Comparison of ENCODE assay signal across 26 cellular contexts in the genomic region with DNA sequence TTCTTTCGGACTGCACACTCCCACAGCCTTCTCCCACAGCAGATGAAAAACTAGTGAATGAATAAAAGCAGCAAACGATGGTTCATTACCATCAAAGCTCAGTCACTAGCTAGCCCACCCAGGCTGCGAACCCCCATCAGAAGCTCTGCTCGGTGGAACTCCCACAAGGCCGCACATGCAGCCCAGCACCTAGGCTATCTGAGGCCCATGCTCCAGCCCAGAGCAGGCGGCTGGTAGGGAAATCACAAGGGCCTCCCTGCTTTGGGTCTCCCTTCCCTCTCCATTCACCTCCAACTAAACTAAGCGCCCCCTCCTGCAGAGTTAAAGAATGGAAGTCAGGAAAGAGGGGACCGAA.
DNase-seq lines count a peak whose midpoint lies in the region; ATAC-seq, FAIRE-seq and TF ChIP-seq lines count a peak whose summit lies in the region.
"Had no signal": no experiment of that assay in that cellular context is flagged by ENCODE, and none has a peak within 500 bp of the region (broad histone marks: within the 10 kb centered on the region; RNA-seq: fewer than 3 reads in every experiment).

No MANE protein-coding gene starts in this region.

- H3K36me3 ChIP-seq in heart left ventricle = no peaks in the 10 kb centered on the region
- no peaks in the 10 kb centered on the region for H3K36me3 ChIP-seq in K562 (ENCODE audit: control insufficient read depth, insufficient read depth, low read length)
- no peaks in the 10 kb centered on the region for H3K36me3 ChIP-seq in mucosa of rectum (ENCODE audit: control insufficient read depth in 2 of 2, insufficient read depth in 2 of 2, low read length in 2 of 2)
- no peaks in the 10 kb centered on the region for H3K36me3 ChIP-seq in uterus
- no peaks in the 10 kb centered on the region for H3K36me3 ChIP-seq in suprapubic skin
- H3K36me3 ChIP-seq: ovary had no signal

- TF ChIP-seq EP300 in K562 (IDR thresholded peaks at IDR 0.05; ENCODE audit: low read length) (no peak), suprapubic skin (IDR thresholded peaks at IDR 0.05) (no peak)

- no peak for TF ChIP-seq RAD21 in K562 (CRISPR knock-in tag; conservative IDR thresholded peaks at IDR 0.05 in 1 of 2, IDR thresholded peaks at IDR 0.05 in 1 of 2)

- no peaks in the 10 kb centered on the region for H3K9me3 ChIP-seq in heart left ventricle
- H3K9me3 ChIP-seq in K562 (replicated peaks; ENCODE audit: control insufficient read depth, insufficient read depth, low read depth, low read length) = no peaks in the 10 kb centered on the region
- H3K9me3 ChIP-seq in mucosa of rectum (ENCODE audit: control insufficient read depth in 2 of 2, low read length in 2 of 2) = no peaks in the 10 kb centered on the region
- no peaks in the 10 kb centered on the region for H3K9me3 ChIP-seq in uterus
- H3K9me3 ChIP-seq in suprapubic skin = no peaks in the 10 kb centered on the region
- H3K9me3 ChIP-seq: A549, ovary had no signal

- intact Hi-C loops in heart left ventricle (cut with DNase I) = loop anchor here in 2 of 10 donors (5.0 to 10.0 kb wide), 2 partner anchors 48 to 66 kb away; no protein-coding TSS in a partner anchor
- intact Hi-C loops in left ventricle myocardium superior (cut with micrococcal nuclease) = no loop called here
- intact Hi-C loops in K562 (cut with micrococcal nuclease) = no loop called here
- intact Hi-C loops in uterus (cut with DNase I; ENCODE audit: low total_unique reads) = no loop called here

- BruUV-seq in K562 (replicated peaks; lab: Mats Ljungman, UMichigan) = no TSS peak

- H3K4me3 ChIP-seq in heart left ventricle (no peak overlapping the region), K562 (no peak overlapping the region), mucosa of rectum (ENCODE audit: low read length in 2 of 2) (no peak overlapping the region), uterus (no peak overlapping the region), suprapubic skin (no peak overlapping the region)
- H3K4me3 ChIP-seq: A549, ovary had no signal

- H3K9ac ChIP-seq in K562 (ENCODE audit: insufficient read depth in 1 of 2, low read depth in 2 of 2, low read length in 2 of 2) = peak overlapping the region in 1 of 2 experiments; percentile 72; a peak in 1 of 4 replicates
- H3K9ac ChIP-seq in mucosa of rectum (ENCODE audit: low read depth in 1 of 2, low read length in 2 of 2) = no peak overlapping the region

- no peak for FAIRE-seq in K562 (lab: Jason Lieb, UNC)
- FAIRE-seq in GM12892 (lab: Jason Lieb, UNC) = no peak
- FAIRE-seq: A549, GM18507 had no signal

- H3K27ac ChIP-seq in heart left ventricle (peak overlapping the region in 10 of 12 donors; percentile 39 to 94 (median 81)), K562 (ENCODE audit: extremely low read depth, low read depth, low read length) (peak overlapping the region; percentile 36; the same call in 2 of the 3 replicates), mucosa of rectum (ENCODE audit: low read depth in 2 of 2, low read length in 2 of 2) (peak overlapping the region; percentile 96 to 97), uterus (peak overlapping the region; percentile 22 to 74), suprapubic skin (no peak overlapping the region)
- H3K27ac ChIP-seq: ovary had no signal

- no peak for ATAC-seq in heart left ventricle
- ATAC-seq in left ventricle myocardium superior = no peak
- ATAC-seq in K562 = peak; percentile 37
- ATAC-seq: A549; natural killer cell treated with Interleukin-12 subunit alpha and Interleukin-12 subunit beta and Interleukin-15 and Interleukin-18, amount 100 ng/mL, for 72 hours; stimulated activated naive CD8-positive, alpha-beta T cell treated with anti-CD3 and anti-CD28 coated beads, Interleukin-15, Interleukin-2, amounts not matched to agents 100 U/mL and 50 U/mL, for 24 hours had no signal

- peak in 1 of 5 donors; percentile 8 for DNase-seq in heart left ventricle
- DNase-seq in left ventricle myocardium superior = no peak
- DNase-seq in K562 (ENCODE audit: extremely low read depth in 1 of 4, low spot score in 3 of 4) = peak in 2 of 4 experiments; percentile 12 to 18
- no peak for DNase-seq in uterus
- DNase-seq in GM12892 (ENCODE audit: insufficient read length) = no peak
- DNase-seq in suprapubic skin (ENCODE audit: low spot score in 2 of 2) = no peak
- DNase-seq in AG20443 (ENCODE audit: low spot score) = no peak
- DNase-seq: activated CD4-positive, alpha-beta T cell treated with anti-CD3 and anti-CD28 coated beads for 1 hour; anterior cingulate cortex; caudate nucleus; DMS79; GF-D8; left colon; NCI-H1436 treated with DMSO at 0.1 percent for 48 hours; NCI-H2107; NCI-H446 treated with DMSO at 0.1 percent for 48 hours; ovary; retina; SHP77 treated with DMSO at 0.1 percent for 48 hours; stimulated activated CD4-positive, alpha-beta T cell treated with anti-CD3 and anti-CD28 coated beads, Interleukin-12 subunit alpha, Interleukin-12 subunit beta, amount 100 ng/mL, for 4 hours; stimulated activated CD4-positive, alpha-beta T cell treated with anti-CD3 and anti-CD28 coated beads, Interleukin-4, amount 100 ng/mL, for 4 hours; stimulated activated naive CD8-positive, alpha-beta T cell treated with anti-CD3 and anti-CD28 coated beads, Interleukin-15, Interleukin-2, amounts not matched to agents 100 U/mL and 50 U/mL, for 24 hours had no signal

- 79 to 90% (median 82%) methylated on average over 7 to 8 of the region's 8 CpGs for WGBS in heart left ventricle, 4 donors
- WGBS in K562 (ENCODE audit: insufficient coverage, low coverage, missing lambda C conversion rate) = 26% methylated on average over 6 of the region's 8 CpGs
- WGBS in suprapubic skin = 85% methylated on average over 4 of the region's 8 CpGs

- H4K20me1 ChIP-seq in K562 (replicated peaks; ENCODE audit: control insufficient read depth, insufficient read depth, low read length) = 0 out of 2 replicates have a peak, but pooled peaks cover 4% of the 10 kb centered on the region

- peaks cover 6 to 92% (median 68%) of the 10 kb centered on the region in 12 donors for H3K4me1 ChIP-seq in heart left ventricle
- peaks cover 30 to 33% of the 10 kb centered on the region in 2 experiments for H3K4me1 ChIP-seq in K562 (replicated peaks in 1 of 2; ENCODE audit: control insufficient read depth in 2 of 2, insufficient read depth in 2 of 2, low read length in 2 of 2)
- H3K4me1 ChIP-seq in mucosa of rectum (ENCODE audit: control insufficient read depth in 2 of 2, insufficient read depth in 2 of 2, low read length in 2 of 2) = peaks cover 91 to 96% of the 10 kb centered on the region in 2 donors
- peaks cover 0 to 6% of the 10 kb centered on the region in 2 donors for H3K4me1 ChIP-seq in uterus
- H3K4me1 ChIP-seq in suprapubic skin = peaks cover 30% of the 10 kb centered on the region

- CTCF ChIA-PET in K562 (lab: Yijun Ruan, JAX; ENCODE audit: low intra/inter-chr PET ratio) = no interaction called here

- H2AFZ ChIP-seq in K562 (ENCODE audit: low read depth, low read length) = no peak overlapping the region

- no peaks in the 10 kb centered on the region; the same call in 2 of the 3 replicates for H3K79me2 ChIP-seq in K562 (ENCODE audit: control insufficient read depth, insufficient read depth, low read length)

- H3K27me3 ChIP-seq in heart left ventricle (no peaks in the 10 kb centered on the region), K562 (ENCODE audit: control insufficient read depth in 2 of 2, insufficient read depth in 2 of 2, low read length in 2 of 2) (no peaks in the 10 kb centered on the region), mucosa of rectum (ENCODE audit: control insufficient read depth in 2 of 2, insufficient read depth in 2 of 2, low read length in 2 of 2) (no peaks in the 10 kb centered on the region), uterus (no peaks in the 10 kb centered on the region), suprapubic skin (no peaks in the 10 kb centered on the region)
- H3K27me3 ChIP-seq: ovary had no signal

- H3K4me2 ChIP-seq in K562 (ENCODE audit: insufficient read depth, low read length) = peak overlapping the region; percentile 32; the same call in 1 of the 2 replicates
- H3K4me2 ChIP-seq: A549 had no signal

- TF ChIP-seq CTCF in heart left ventricle (IDR thresholded peaks at IDR 0.05) (no peak), K562 (IDR thresholded peaks at IDR 0.05 in 2 of 3, conservative IDR thresholded peaks at IDR 0.05 in 1 of 3; ENCODE audit: insufficient read depth in 2 of 3, low read depth in 1 of 3, low read length in 3 of 3) (no peak), uterus (IDR thresholded peaks at IDR 0.05) (no peak), suprapubic skin (IDR thresholded peaks at IDR 0.05) (no peak)

- no peaks in the 10 kb centered on the region for H3K9me1 ChIP-seq in K562 (ENCODE audit: control insufficient read depth, insufficient read depth, low read length)

- TF ChIP-seq POLR2A in heart left ventricle (IDR thresholded peaks at IDR 0.05) (no peak), K562 (conservative IDR thresholded peaks at IDR 0.05) (no peak), uterus (IDR thresholded peaks at IDR 0.05) (no peak), GM12892 (IDR thresholded peaks at IDR 0.05; ENCODE audit: low read depth, low read length) (no peak), suprapubic skin (IDR thresholded peaks at IDR 0.05) (no peak)

- in situ Hi-C loops in K562 (cut with MboI) = no loop called here

- POLR2A ChIA-PET in K562 (lab: Yijun Ruan, JAX) = no interaction called here

TF ChIP-seq in K562, 482 proteins besides CTCF, POLR2A, EP300 and RAD21:
- TF ChIP-seq, protein P1, sequence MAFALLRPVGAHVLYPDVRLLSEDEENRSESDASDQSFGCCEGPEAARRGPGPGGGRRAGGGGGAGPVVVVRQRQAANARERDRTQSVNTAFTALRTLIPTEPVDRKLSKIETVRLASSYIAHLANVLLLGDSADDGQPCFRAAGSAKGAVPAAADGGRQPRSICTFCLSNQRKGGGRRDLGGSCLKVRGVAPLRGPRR (CRISPR knock-in tag; IDR thresholded peaks at IDR 0.05) = no peak
- no peak for TF ChIP-seq ZBTB1 (CRISPR knock-in tag; IDR thresholded peaks at IDR 0.05; ENCODE audit: borderline replicate concordance, low read depth)
- TF ChIP-seq, protein P2, sequence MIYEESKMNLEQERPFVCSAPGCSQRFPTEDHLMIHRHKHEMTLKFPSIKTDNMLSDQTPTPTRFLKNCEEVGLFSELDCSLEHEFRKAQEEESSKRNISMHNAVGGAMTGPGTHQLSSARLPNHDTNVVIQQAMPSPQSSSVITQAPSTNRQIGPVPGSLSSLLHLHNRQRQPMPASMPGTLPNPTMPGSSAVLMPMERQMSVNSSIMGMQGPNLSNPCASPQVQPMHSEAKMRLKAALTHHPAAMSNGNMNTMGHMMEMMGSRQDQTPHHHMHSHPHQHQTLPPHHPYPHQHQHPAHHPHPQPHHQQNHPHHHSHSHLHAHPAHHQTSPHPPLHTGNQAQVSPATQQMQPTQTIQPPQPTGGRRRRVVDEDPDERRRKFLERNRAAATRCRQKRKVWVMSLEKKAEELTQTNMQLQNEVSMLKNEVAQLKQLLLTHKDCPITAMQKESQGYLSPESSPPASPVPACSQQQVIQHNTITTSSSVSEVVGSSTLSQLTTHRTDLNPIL (CRISPR knock-in tag; IDR thresholded peaks at IDR 0.05) = no peak
